In the genomic region with DNA sequence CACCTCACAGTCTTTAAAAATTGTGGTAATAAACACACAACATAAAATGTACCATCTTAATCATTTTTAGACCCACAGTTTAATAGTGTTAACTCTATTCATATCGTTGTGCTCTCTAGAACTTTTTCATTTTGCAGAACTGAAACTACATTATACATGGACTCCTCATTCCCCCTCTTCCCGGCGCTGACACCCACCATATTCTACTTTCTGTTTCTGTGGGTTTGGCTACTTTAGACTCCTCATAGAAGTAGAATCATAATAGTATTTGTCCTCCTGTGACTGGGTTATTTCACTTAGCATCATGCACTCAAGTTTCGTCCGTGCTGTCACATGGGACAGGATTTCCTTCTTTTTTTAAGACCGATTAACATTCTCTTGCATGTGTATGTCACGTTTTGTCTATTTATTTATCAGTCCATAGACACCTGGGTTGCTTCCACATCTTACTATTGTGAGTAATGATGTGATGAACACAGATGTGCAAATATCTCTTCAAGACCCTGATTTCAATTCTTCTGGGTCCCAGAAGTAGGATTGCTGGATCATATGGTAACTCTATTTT, we compare ENCODE assay signal across 16 cellular contexts.
DNase-seq lines count a peak whose midpoint lies in the region; ATAC-seq lines count a peak whose summit lies in the region.
"Had no signal": no experiment of that assay in that cellular context is flagged by ENCODE, and none has a peak within 500 bp of the region (broad histone marks: within the 10 kb centered on the region; RNA-seq: fewer than 3 reads in every experiment).

No MANE protein-coding gene starts in this region.

- no peaks in the 10 kb centered on the region for H3K36me3 Mint-ChIP-seq in activated T-cell treated with anti-CD3 and anti-CD28 coated beads, Interleukin-2, amount 50 U/mL, for 24 hours (ENCODE audit: low read depth)

- ATAC-seq in GM18502 (IDR thresholded peaks at IDR 0.05; ENCODE audit: poor library complexity, unreplicated experiment) (peak; percentile 92), GM19463 (IDR thresholded peaks at IDR 0.05; ENCODE audit: unreplicated experiment) (peak; percentile 79), HG02885 (IDR thresholded peaks at IDR 0.05; ENCODE audit: poor library complexity, unreplicated experiment) (peak; percentile 94)
- ATAC-seq: gastrocnemius medialis had no signal

- DNase-seq in MV-4-11 (lab: John Stamatoyannopoulos, UW) (peak; percentile 81), hippocampal formation (lab: John Stamatoyannopoulos, UW) (no peak), RKO (ENCODE audit: low spot score) (no peak), NCI-H345 treated with DMSO at 0.1 percent for 48 hours (lab: John Stamatoyannopoulos, UW; ENCODE audit: unreplicated experiment) (no peak)
- DNase-seq in activated T-cell treated with anti-CD3 and anti-CD28 coated beads, Interleukin-2, amount 50 U/mL, for 24 hours: no peak
- DNase-seq: effector CD4-positive, alpha-beta T cell; gastrocnemius medialis; IMR-90; NCI-H1694; stimulated activated CD4-positive, alpha-beta T cell treated with anti-CD3 and anti-CD28 coated beads, Interleukin-2, amount 100 ng/mL, for 24 hours; stimulated activated naive CD4-positive, alpha-beta T cell; SW 1271 had no signal

- no peaks in the 10 kb centered on the region for H3K4me1 Mint-ChIP-seq in activated T-cell treated with anti-CD3 and anti-CD28 coated beads, Interleukin-2, amount 50 U/mL, for 24 hours (ENCODE audit: low read depth)

- peaks cover 32% of the 10 kb centered on the region for H3K27me3 Mint-ChIP-seq in activated T-cell treated with anti-CD3 and anti-CD28 coated beads, Interleukin-2, amount 50 U/mL, for 24 hours

- no peak overlapping the region for H3K27ac Mint-ChIP-seq in activated T-cell treated with anti-CD3 and anti-CD28 coated beads, Interleukin-2, amount 50 U/mL, for 24 hours
- H3K27ac Mint-ChIP-seq: activated T-helper 1 cell treated with anti-CD3 and anti-CD28 coated beads, Interleukin-12 subunit alpha, Interleukin-12 subunit beta, Interleukin-2, Interleukin-4 antibody, amounts not matched to agents 30 ng/mL and 10 ng/mL and 1 ng/mL, durations not matched to agents 14 hours and 24 hours and 36 hours had no signal

- H3K9me3 Mint-ChIP-seq in activated T-cell treated with anti-CD3 and anti-CD28 coated beads, Interleukin-2, amount 50 U/mL, for 24 hours: peaks cover 11% of the 10 kb centered on the region

- H3K4me3 Mint-ChIP-seq in activated T-cell treated with anti-CD3 and anti-CD28 coated beads, Interleukin-2, amount 50 U/mL, for 24 hours: no peak overlapping the region
- H3K4me3 Mint-ChIP-seq: activated T-helper 1 cell treated with anti-CD3 and anti-CD28 coated beads, Interleukin-12 subunit alpha, Interleukin-12 subunit beta, Interleukin-2, Interleukin-4 antibody, amounts not matched to agents 30 ng/mL and 10 ng/mL and 1 ng/mL, durations not matched to agents 14 hours and 24 hours and 36 hours had no signal
